ENCODE assay signal across 13 cellular contexts in the genomic region with DNA sequence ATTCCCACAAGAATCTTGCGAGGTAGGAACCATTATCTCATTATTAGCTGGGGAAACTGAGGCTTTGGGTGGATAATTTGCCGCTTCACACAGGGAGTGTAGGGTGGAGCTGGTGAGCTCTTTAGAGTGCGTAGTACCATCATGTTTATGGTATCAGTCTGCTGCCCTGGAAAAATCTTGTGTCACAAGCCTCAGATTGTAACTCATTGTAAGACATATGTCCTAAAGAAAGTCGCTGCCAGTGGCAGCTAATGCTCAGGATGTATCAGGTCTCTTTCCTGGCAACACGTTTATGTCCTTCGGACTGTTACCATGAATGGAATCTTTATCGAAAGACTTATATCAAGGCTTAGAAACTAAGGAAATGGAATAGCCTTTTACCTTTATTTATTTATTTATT. TPM values are rescaled to one million over a fixed set of nuclear protein-coding genes. Genes with fewer than 3 reads are reported as not detected.
DNase-seq lines count a peak whose midpoint lies in the region; ATAC-seq, FAIRE-seq and TF ChIP-seq lines count a peak whose summit lies in the region.
"Had no signal": no experiment of that assay in that cellular context is flagged by ENCODE, and none has a peak within 500 bp of the region (broad histone marks: within the 10 kb centered on the region; RNA-seq: fewer than 3 reads in every experiment).

No MANE protein-coding gene starts in this region.

- peaks cover 32% of the 10 kb centered on the region for H3K4me1 ChIP-seq in iPS-20b (ENCODE audit: insufficient read depth, low read length)

- no peaks in the 10 kb centered on the region for H3K9me3 Mint-ChIP-seq in activated T-cell treated with anti-CD3 and anti-CD28 coated beads, Interleukin-2, amount 50 U/mL, for 72 hours
- no peaks in the 10 kb centered on the region for H3K9me3 Mint-ChIP-seq in activated CD8-positive, alpha-beta T cell treated with anti-CD3 and anti-CD28 coated beads, Interleukin-2, amount 10 ng/mL, durations not matched to agents 7 days and 5 days (ENCODE audit: insufficient read depth)
- no peaks in the 10 kb centered on the region for H3K9me3 Mint-ChIP-seq in stimulated activated memory B cell treated with anti-CD40 and anti-IgM and Interleukin-4, amounts not matched to agents 10 μg/mL and 1 μg/mL and 100 μg/mL, for 72 hours

- TF ChIP-seq POLR2A in GM12891 (IDR thresholded peaks at IDR 0.05; ENCODE audit: low read depth, low read length), result no peak

- peaks cover 3% of the 10 kb centered on the region in 2 donors for H3K36me3 Mint-ChIP-seq in activated T-cell treated with anti-CD3 and anti-CD28 coated beads, Interleukin-2, amount 50 U/mL, for 72 hours (ENCODE audit: insufficient read depth in 2 of 2)
- H3K36me3 Mint-ChIP-seq in activated CD8-positive, alpha-beta T cell treated with anti-CD3 and anti-CD28 coated beads, Interleukin-2, amount 10 ng/mL, durations not matched to agents 7 days and 5 days (ENCODE audit: low read depth), result peaks cover 3% of the 10 kb centered on the region
- peaks cover 10% of the 10 kb centered on the region for H3K36me3 Mint-ChIP-seq in stimulated activated memory B cell treated with anti-CD40 and anti-IgM and Interleukin-4, amounts not matched to agents 10 μg/mL and 1 μg/mL and 100 μg/mL, for 72 hours

- H3K27ac Mint-ChIP-seq in activated T-cell treated with anti-CD3 and anti-CD28 coated beads, Interleukin-2, amount 50 U/mL, for 72 hours, result peak overlapping the region; percentile 99
- no peak overlapping the region for H3K27ac Mint-ChIP-seq in activated CD8-positive, alpha-beta T cell treated with anti-CD3 and anti-CD28 coated beads, Interleukin-2, amount 10 ng/mL, durations not matched to agents 7 days and 5 days
- no peak overlapping the region for H3K27ac Mint-ChIP-seq in stimulated activated memory B cell treated with anti-CD40 and anti-IgM and Interleukin-4, amounts not matched to agents 10 μg/mL and 1 μg/mL and 100 μg/mL, for 72 hours

- no peak for FAIRE-seq in GM12891 (lab: Jason Lieb, UNC)
- FAIRE-seq: colon had no signal

- peaks cover 75% of the 10 kb centered on the region for H3K4me1 Mint-ChIP-seq in activated T-cell treated with anti-CD3 and anti-CD28 coated beads, Interleukin-2, amount 50 U/mL, for 72 hours (ENCODE audit: low read depth)
- H3K4me1 Mint-ChIP-seq in activated CD8-positive, alpha-beta T cell treated with anti-CD3 and anti-CD28 coated beads, Interleukin-2, amount 10 ng/mL, durations not matched to agents 7 days and 5 days (ENCODE audit: low read depth), result peaks cover 54% of the 10 kb centered on the region
- peaks cover 54% of the 10 kb centered on the region for H3K4me1 Mint-ChIP-seq in stimulated activated memory B cell treated with anti-CD40 and anti-IgM and Interleukin-4, amounts not matched to agents 10 μg/mL and 1 μg/mL and 100 μg/mL, for 72 hours

- no peaks in the 10 kb centered on the region for H3K27me3 ChIP-seq in iPS-20b (ENCODE audit: insufficient read depth, low read length)
- H3K27me3 ChIP-seq: vagina had no signal

- CTCF ChIA-PET in activated CD8-positive, alpha-beta T cell treated with anti-CD3 and anti-CD28 coated beads, Interleukin-2, amount 10 ng/mL, durations not matched to agents 7 days and 5 days (lab: Charles Lee), result interaction anchor here (0.6 kb wide), 1 partner anchor 38 kb away, joined by 3 read pairs; no protein-coding TSS in a partner anchor

- POLR2A ChIA-PET in activated CD8-positive, alpha-beta T cell treated with anti-CD3 and anti-CD28 coated beads, Interleukin-2, amount 10 ng/mL, durations not matched to agents 7 days and 5 days (lab: Charles Lee), result no interaction called here

- DNase-seq in activated T-cell treated with anti-CD3 and anti-CD28 coated beads, Interleukin-2, amount 50 U/mL, for 72 hours, result no peak
- no peak for DNase-seq in activated T-cell treated with anti-CD3 and anti-CD28 coated beads, Interleukin-2, amount 50 U/mL, for 1 hour
- DNase-seq in activated CD8-positive, alpha-beta T cell treated with anti-CD3 and anti-CD28 coated beads, Interleukin-2, amount 10 ng/mL, durations not matched to agents 7 days and 5 days, result no peak
- DNase-seq in GM12891 (ENCODE audit: insufficient read length, low spot score) (no peak), OCI-M2 (lab: John Stamatoyannopoulos, UW; ENCODE audit: unreplicated experiment) (no peak)
- DNase-seq: NCI-H748 treated with DMSO at 0.1 percent for 48 hours; stimulated activated CD4-positive, alpha-beta T cell treated with anti-CD3 and anti-CD28 coated beads, Interleukin-2, amount 100 ng/mL, for 48 hours had no signal

- peak overlapping the region; percentile 85 to 99 for H3K4me3 Mint-ChIP-seq in activated T-cell treated with anti-CD3 and anti-CD28 coated beads, Interleukin-2, amount 50 U/mL, for 72 hours
- peak overlapping the region; percentile 84 for H3K4me3 Mint-ChIP-seq in activated CD8-positive, alpha-beta T cell treated with anti-CD3 and anti-CD28 coated beads, Interleukin-2, amount 10 ng/mL, durations not matched to agents 7 days and 5 days
- H3K4me3 Mint-ChIP-seq in stimulated activated memory B cell treated with anti-CD40 and anti-IgM and Interleukin-4, amounts not matched to agents 10 μg/mL and 1 μg/mL and 100 μg/mL, for 72 hours, result peak overlapping the region; percentile 90

- peak overlapping the region; percentile 99 for H3K4me3 ChIP-seq in iPS-20b (ENCODE audit: low read length)

- no peaks in the 10 kb centered on the region for H3K27me3 Mint-ChIP-seq in activated T-cell treated with anti-CD3 and anti-CD28 coated beads, Interleukin-2, amount 50 U/mL, for 72 hours (ENCODE audit: low read depth)
- H3K27me3 Mint-ChIP-seq in activated CD8-positive, alpha-beta T cell treated with anti-CD3 and anti-CD28 coated beads, Interleukin-2, amount 10 ng/mL, durations not matched to agents 7 days and 5 days (ENCODE audit: low read depth), result peaks cover 6% of the 10 kb centered on the region
- no peaks in the 10 kb centered on the region for H3K27me3 Mint-ChIP-seq in stimulated activated memory B cell treated with anti-CD40 and anti-IgM and Interleukin-4, amounts not matched to agents 10 μg/mL and 1 μg/mL and 100 μg/mL, for 72 hours

- no peaks in the 10 kb centered on the region for H3K36me3 ChIP-seq in iPS-20b (ENCODE audit: insufficient read depth, low read depth, low read length)
- H3K36me3 ChIP-seq: vagina had no signal

- no peak overlapping the region for H3K9ac ChIP-seq in iPS-20b (ENCODE audit: low read depth, low read length)

- H3K9me3 ChIP-seq in iPS-20b (ENCODE audit: insufficient read depth, low read depth, low read length), result no peaks in the 10 kb centered on the region
- H3K9me3 ChIP-seq: vagina had no signal

- no peak for ATAC-seq in activated T-cell treated with anti-CD3 and anti-CD28 coated beads, Interleukin-2, amount 50 U/mL, for 72 hours (replicated peaks in 1 of 2)
- ATAC-seq in activated CD8-positive, alpha-beta T cell treated with anti-CD3 and anti-CD28 coated beads, Interleukin-2, amount 10 ng/mL, durations not matched to agents 7 days and 5 days, result no peak
- ATAC-seq in stimulated activated memory B cell treated with anti-CD40 and anti-IgM and Interleukin-4, amounts not matched to agents 10 μg/mL and 1 μg/mL and 100 μg/mL, for 72 hours, result no peak
- ATAC-seq in HG03342 (IDR thresholded peaks at IDR 0.05; ENCODE audit: unreplicated experiment), result no peak

- no peak overlapping the region for H3K27ac ChIP-seq in iPS-20b (ENCODE audit: low read length)
- H3K27ac ChIP-seq: C4-2B had no signal

TF ChIP-seq in GM12891, 5 proteins besides CTCF, POLR2A, EP300 and RAD21:
- no peak for TF ChIP-seq PAX5 (IDR thresholded peaks at IDR 0.05; ENCODE audit: insufficient read depth, low read length, severe bottlenecking)

RNA-seq across cellular contexts. Expression of a gene that starts 1.9 kb away (rescaled TPM):
- 100 to 1,000 TPM in 1 of 2 donors, 10 to 100 TPM in 1; 93.9 to 114 TPM for total RNA-seq in activated T-cell treated with anti-CD3 and anti-CD28 coated beads, Interleukin-2, amount 50 U/mL, for 72 hours
- 10 to 100 TPM; 27.5 to 29.2 TPM for total RNA-seq in activated CD8-positive, alpha-beta T cell treated with anti-CD3 and anti-CD28 coated beads, Interleukin-2, amount 10 ng/mL, durations not matched to agents 7 days and 5 days
- 41.4 TPM for polyA plus RNA-seq in GM12891 (2012; ENCODE audit: low read depth, missing spikeins)
